8 cellular contexts compared by ENCODE assay signal in genomic region chr7:45203947-45204445, GRCh38. TPM values are rescaled to one million over a fixed set of nuclear protein-coding genes. Genes with fewer than 3 reads are reported as not detected.
A peak's percentile ranks its signal among the peaks of the same experiment; 100 is the strongest.
DNase-seq lines count a peak whose midpoint lies in the region; ATAC-seq and TF ChIP-seq lines count a peak whose summit lies in the region.

No MANE protein-coding gene starts in this region.

- peak; percentile 94 for ATAC-seq in GM21619 (IDR thresholded peaks at IDR 0.05; ENCODE audit: unreplicated experiment)
- peak; percentile 82 for ATAC-seq in left ventricle myocardium superior
- no peak for ATAC-seq in HG02981 (IDR thresholded peaks at IDR 0.05; ENCODE audit: unreplicated experiment)

- DNase-seq in GM10266 (ENCODE audit: extremely low spot score) (peak; percentile 35), OCI-M1 (lab: John Stamatoyannopoulos, UW) (peak; percentile 74), left ventricle myocardium superior (no peak), NCI-H1694 (lab: John Stamatoyannopoulos, UW) (no peak), occipital lobe (lab: John Stamatoyannopoulos, UW) (no peak), SW480 (ENCODE audit: low spot score) (no peak)

- intact Hi-C loops in left ventricle myocardium superior (cut with micrococcal nuclease): no loop called here

- TF ChIP-seq CTCF in GM10266 (IDR thresholded peaks at IDR 0.05; ENCODE audit: control insufficient read depth, insufficient read depth, low read depth, missing control alignments): no peak

RNA-seq across cellular contexts. Expression of gene RAMP3, which starts 46.4 kb away (rescaled TPM):
- 36.0 TPM for total RNA-seq in left ventricle myocardium superior
- total RNA-seq in occipital lobe: 4.7 TPM

Comparison
In these comparisons a context has a peak if more than half of its experiments do, and no peak if none do; other contexts are left out.
1. DNase-seq: peak in GM10266 (single experiment) and OCI-M1 (single experiment); none in left ventricle myocardium superior (single experiment), NCI-H1694 (single experiment), occipital lobe (single experiment) and SW480 (single experiment).